In genomic region chr10:71644307-71645180, GRCh38 we compare ENCODE assay signal across 1 cellular context.
TF ChIP-seq lines count a peak whose summit lies in the region.

No MANE protein-coding gene starts in this region.

TF ChIP-seq in GM12878, 131 proteins besides CTCF, POLR2A, EP300 and RAD21 (continued from another document and continues in another):
- peak; percentile 46 for TF ChIP-seq CUX1 (IDR thresholded peaks at IDR 0.05; ENCODE audit: insufficient replicate concordance, low read depth, low read length)
- TF ChIP-seq IKZF1 (conservative IDR thresholded peaks at IDR 0.05): peak; percentile 76
- no peak for TF ChIP-seq HDGF (IDR thresholded peaks at IDR 0.05)
- peak; percentile 45 for TF ChIP-seq RUNX3 (IDR thresholded peaks at IDR 0.05; ENCODE audit: low read length)
- 0 out of 2 replicates have a peak, but pooled peaks have one; percentile 21 for TF ChIP-seq ZNF687 (IDR thresholded peaks at IDR 0.05)
- TF ChIP-seq EED (IDR thresholded peaks at IDR 0.05; ENCODE audit: low read depth): peak; percentile 87
- TF ChIP-seq ATF2 (IDR thresholded peaks at IDR 0.05; ENCODE audit: low read length): peak; percentile 58; the same call in 1 of the 2 replicates
- peak; percentile 58 for TF ChIP-seq TCF12 (IDR thresholded peaks at IDR 0.05; ENCODE audit: low read depth, low read length)
- 0 out of 2 replicates have a peak, but pooled peaks have one; percentile 35 for TF ChIP-seq JUNB (IDR thresholded peaks at IDR 0.05)
- TF ChIP-seq RELA (IDR thresholded peaks at IDR 0.05; ENCODE audit: borderline replicate concordance, partially characterized antibody): peak; percentile 39
- peak; percentile 40; the same call in 1 of the 2 replicates for TF ChIP-seq PAX5 (IDR thresholded peaks at IDR 0.05; ENCODE audit: borderline replicate concordance, low read depth, low read length)
- TF ChIP-seq GATAD2B (conservative IDR thresholded peaks at IDR 0.05; ENCODE audit: low read depth): 0 out of 2 replicates have a peak, but pooled peaks have one; percentile 47
- TF ChIP-seq MTA3 (IDR thresholded peaks at IDR 0.05; ENCODE audit: borderline replicate concordance, low read length): no peak
- TF ChIP-seq BHLHE40 (IDR thresholded peaks at IDR 0.05; ENCODE audit: borderline replicate concordance in 1 of 2, low read depth in 2 of 2, low read length in 1 of 2): peak in 1 of 2 experiments; percentile 40; a peak in 3 of 4 replicates
- TF ChIP-seq ZBTB11 (CRISPR knock-in tag; IDR thresholded peaks at IDR 0.05): no peak
- peak; percentile 78 for TF ChIP-seq RELB (IDR thresholded peaks at IDR 0.05; ENCODE audit: low read depth)
- no peak for TF ChIP-seq TAF1 (IDR thresholded peaks at IDR 0.05; ENCODE audit: borderline replicate concordance, low read depth, low read length)
- TF ChIP-seq BCL11A (IDR thresholded peaks at IDR 0.05; ENCODE audit: low read depth, low read length): peak; percentile 47; the same call in 1 of the 2 replicates
- TF ChIP-seq HSF1 (IDR thresholded peaks at IDR 0.05; ENCODE audit: low read depth, low read length): no peak
- no peak for TF ChIP-seq SIN3A (IDR thresholded peaks at IDR 0.05; ENCODE audit: low read depth, low read length)
- TF ChIP-seq BCLAF1 (IDR thresholded peaks at IDR 0.05): no peak
- TF ChIP-seq ATF3 (IDR thresholded peaks at IDR 0.05; ENCODE audit: borderline replicate concordance, extremely low read depth, low read depth, low read length): no peak
- TF ChIP-seq LARP7 (IDR thresholded peaks at IDR 0.05): no peak
- TF ChIP-seq SMARCA5 (IDR thresholded peaks at IDR 0.05): peak; percentile 39; the same call in 1 of the 2 replicates
- peak; percentile 77 for TF ChIP-seq BCL3 (IDR thresholded peaks at IDR 0.05; ENCODE audit: borderline replicate concordance, insufficient read depth, low read depth, low read length, poor library complexity, severe bottlenecking)
- no peak for TF ChIP-seq HDAC6 (IDR thresholded peaks at IDR 0.05; ENCODE audit: unreplicated experiment)
- peak; percentile 27; the same call in 1 of the 2 replicates for TF ChIP-seq DPF2 (IDR thresholded peaks at IDR 0.05)
- no peak for TF ChIP-seq YBX1 (IDR thresholded peaks at IDR 0.05)
